In genomic region chr6:149845549-149845948, GRCh38 we compare ENCODE assay signal across 12 cellular contexts. TPM values are rescaled to one million over a fixed set of nuclear protein-coding genes. Genes with fewer than 3 reads are reported as not detected.
"Had no signal": no experiment of that assay in that cellular context is flagged by ENCODE, and none has a peak within 500 bp of the region (broad histone marks: within the 10 kb centered on the region; RNA-seq: fewer than 3 reads in every experiment).

No MANE protein-coding gene starts in this region.

- DNase-seq: activated CD4-positive, alpha-beta T cell treated with anti-CD3 and anti-CD28 coated beads, Interleukin-2, amount 50 U/mL, for 4 hours; natural killer cell; retina; stimulated activated naive CD8-positive, alpha-beta T cell treated with anti-CD3 and anti-CD28 coated beads, Interleukin-15, Interleukin-2, amounts not matched to agents 100 U/mL and 50 U/mL, for 24 hours; T-helper 17 cell; transverse colon had no signal

- H3K4me2 ChIP-seq: hepatocyte had no signal

- ATAC-seq: stimulated activated naive CD8-positive, alpha-beta T cell treated with anti-CD3 and anti-CD28 coated beads, Interleukin-15, Interleukin-2, amounts not matched to agents 100 U/mL and 50 U/mL, for 24 hours; T-helper 17 cell had no signal

- H3K36me3 ChIP-seq: cardiac muscle cell, neutrophil, transverse colon, uterus had no signal

- H2AFZ ChIP-seq: hepatocyte had no signal

- H3K79me2 ChIP-seq: hepatocyte had no signal

- H3K27me3 ChIP-seq: cardiac muscle cell, hepatocyte, transverse colon, uterus had no signal

- H3K4me3 ChIP-seq: cardiac muscle cell, hepatocyte, transverse colon, uterus had no signal

- H3K27ac ChIP-seq: cardiac muscle cell, hepatocyte, neutrophil, transverse colon, uterus had no signal

- H3K9me3 ChIP-seq: neutrophil, transverse colon, uterus had no signal

RNA-seq across cellular contexts. Expression of gene RAET1E, which starts 52.4 kb away (rescaled TPM):
- total RNA-seq: activated CD8-positive, alpha-beta memory T cell treated with anti-CD3 and anti-CD28 coated beads for 36 hours; cardiac muscle cell; hepatocyte; liver; natural killer cell; transverse colon had no signal
- polyA plus RNA-seq: cardiac muscle cell, hepatocyte, liver had no signal
